In the genomic region with DNA sequence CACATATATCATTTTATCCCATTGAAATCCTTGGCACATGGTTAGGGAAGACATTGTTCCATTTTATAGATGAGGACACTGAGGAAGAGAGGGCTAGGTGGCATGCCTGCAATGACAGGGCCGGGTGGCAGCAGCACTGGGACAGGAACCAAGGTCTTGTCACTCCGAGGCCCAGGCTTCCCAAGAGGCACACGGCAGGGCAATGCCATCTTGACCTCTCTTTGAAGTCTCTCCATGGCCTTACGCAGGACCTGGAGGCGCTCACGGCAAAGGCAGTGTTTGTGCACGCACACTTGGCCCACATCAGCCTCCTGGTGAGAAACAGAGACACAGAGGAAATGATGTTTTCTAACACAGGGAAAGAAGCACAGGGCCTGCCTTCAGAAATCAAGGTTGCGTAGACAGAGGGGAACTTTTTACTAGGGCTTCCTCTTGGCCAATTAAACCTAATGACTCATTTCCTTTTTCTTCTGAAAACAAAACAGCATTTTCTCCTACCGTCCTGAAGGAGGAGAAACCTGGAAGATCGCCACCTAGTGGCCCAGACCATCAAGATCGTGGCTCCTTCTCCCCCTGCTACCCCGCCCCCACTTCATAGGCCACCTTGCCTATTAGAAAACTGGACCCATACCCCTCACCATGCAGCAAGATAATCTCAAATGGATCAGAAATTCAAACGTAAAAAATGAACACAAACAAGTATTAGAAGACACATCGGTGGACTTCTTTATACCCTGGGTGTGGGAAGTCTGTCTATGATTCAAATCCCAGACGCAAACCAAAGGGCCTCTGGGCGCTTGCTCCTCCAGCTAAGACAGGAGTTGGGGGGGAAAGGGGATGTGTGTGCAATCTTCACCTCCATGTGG, we compare ENCODE assay signal across 1 cellular context.
TF ChIP-seq lines count a peak whose summit lies in the region.

No MANE protein-coding gene starts in this region.

TF ChIP-seq in GM23338, 12 proteins besides CTCF, POLR2A, EP300 and RAD21 (continued from another document):
- TF ChIP-seq, protein P1, sequence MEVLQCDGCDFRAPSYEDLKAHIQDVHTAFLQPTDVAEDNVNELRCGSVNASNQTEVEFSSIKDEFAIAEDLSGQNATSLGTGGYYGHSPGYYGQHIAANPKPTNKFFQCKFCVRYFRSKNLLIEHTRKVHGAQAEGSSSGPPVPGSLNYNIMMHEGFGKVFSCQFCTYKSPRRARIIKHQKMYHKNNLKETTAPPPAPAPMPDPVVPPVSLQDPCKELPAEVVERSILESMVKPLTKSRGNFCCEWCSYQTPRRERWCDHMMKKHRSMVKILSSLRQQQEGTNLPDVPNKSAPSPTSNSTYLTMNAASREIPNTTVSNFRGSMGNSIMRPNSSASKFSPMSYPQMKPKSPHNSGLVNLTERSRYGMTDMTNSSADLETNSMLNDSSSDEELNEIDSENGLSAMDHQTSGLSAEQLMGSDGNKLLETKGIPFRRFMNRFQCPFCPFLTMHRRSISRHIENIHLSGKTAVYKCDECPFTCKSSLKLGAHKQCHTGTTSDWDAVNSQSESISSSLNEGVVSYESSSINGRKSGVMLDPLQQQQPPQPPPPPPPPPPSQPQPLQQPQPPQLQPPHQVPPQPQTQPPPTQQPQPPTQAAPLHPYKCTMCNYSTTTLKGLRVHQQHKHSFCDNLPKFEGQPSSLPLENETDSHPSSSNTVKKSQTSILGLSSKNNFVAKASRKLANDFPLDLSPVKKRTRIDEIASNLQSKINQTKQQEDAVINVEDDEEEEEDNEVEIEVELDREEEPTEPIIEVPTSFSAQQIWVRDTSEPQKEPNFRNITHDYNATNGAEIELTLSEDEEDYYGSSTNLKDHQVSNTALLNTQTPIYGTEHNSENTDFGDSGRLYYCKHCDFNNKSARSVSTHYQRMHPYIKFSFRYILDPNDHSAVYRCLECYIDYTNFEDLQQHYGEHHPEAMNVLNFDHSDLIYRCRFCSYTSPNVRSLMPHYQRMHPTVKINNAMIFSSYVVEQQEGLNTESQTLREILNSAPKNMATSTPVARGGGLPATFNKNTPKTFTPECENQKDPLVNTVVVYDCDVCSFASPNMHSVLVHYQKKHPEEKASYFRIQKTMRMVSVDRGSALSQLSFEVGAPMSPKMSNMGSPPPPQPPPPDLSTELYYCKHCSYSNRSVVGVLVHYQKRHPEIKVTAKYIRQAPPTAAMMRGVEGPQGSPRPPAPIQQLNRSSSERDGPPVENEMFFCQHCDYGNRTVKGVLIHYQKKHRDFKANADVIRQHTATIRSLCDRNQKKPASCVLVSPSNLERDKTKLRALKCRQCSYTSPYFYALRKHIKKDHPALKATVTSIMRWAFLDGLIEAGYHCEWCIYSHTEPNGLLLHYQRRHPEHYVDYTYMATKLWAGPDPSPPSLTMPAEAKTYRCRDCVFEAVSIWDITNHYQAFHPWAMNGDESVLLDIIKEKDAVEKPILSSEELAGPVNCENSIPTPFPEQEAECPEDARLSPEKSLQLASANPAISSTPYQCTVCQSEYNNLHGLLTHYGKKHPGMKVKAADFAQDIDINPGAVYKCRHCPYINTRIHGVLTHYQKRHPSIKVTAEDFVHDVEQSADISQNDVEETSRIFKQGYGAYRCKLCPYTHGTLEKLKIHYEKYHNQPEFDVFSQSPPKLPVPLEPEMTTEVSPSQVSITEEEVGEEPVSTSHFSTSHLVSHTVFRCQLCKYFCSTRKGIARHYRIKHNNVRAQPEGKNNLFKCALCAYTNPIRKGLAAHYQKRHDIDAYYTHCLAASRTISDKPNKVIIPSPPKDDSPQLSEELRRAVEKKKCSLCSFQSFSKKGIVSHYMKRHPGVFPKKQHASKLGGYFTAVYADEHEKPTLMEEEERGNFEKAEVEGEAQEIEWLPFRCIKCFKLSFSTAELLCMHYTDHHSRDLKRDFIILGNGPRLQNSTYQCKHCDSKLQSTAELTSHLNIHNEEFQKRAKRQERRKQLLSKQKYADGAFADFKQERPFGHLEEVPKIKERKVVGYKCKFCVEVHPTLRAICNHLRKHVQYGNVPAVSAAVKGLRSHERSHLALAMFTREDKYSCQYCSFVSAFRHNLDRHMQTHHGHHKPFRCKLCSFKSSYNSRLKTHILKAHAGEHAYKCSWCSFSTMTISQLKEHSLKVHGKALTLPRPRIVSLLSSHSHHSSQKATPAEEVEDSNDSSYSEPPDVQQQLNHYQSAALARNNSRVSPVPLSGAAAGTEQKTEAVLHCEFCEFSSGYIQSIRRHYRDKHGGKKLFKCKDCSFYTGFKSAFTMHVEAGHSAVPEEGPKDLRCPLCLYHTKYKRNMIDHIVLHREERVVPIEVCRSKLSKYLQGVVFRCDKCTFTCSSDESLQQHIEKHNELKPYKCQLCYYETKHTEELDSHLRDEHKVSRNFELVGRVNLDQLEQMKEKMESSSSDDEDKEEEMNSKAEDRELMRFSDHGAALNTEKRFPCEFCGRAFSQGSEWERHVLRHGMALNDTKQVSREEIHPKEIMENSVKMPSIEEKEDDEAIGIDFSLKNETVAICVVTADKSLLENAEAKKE (CRISPR knock-in tag; IDR thresholded peaks at IDR 0.05), result 0 out of 2 replicates have a peak, but pooled peaks have one; percentile 29
- TF ChIP-seq NANOG (IDR thresholded peaks at IDR 0.05; ENCODE audit: borderline replicate concordance), result peak; percentile 59; the same call in 1 of the 2 replicates
- TF ChIP-seq EZH2 (IDR thresholded peaks at IDR 0.05; ENCODE audit: low read depth, unreplicated experiment), result no peak
- TF ChIP-seq CREB1 (CRISPR knock-in tag; IDR thresholded peaks at IDR 0.05; ENCODE audit: low read depth), result 0 out of 2 replicates have a peak, but pooled peaks have one; percentile 20
TF ChIP-seq in GM23338: peak in this region for 3.
